Comparison of ENCODE assay signal across 23 cellular contexts in genomic region chr7:158766570-158767281, GRCh38.
DNase-seq lines count a peak whose midpoint lies in the region; ATAC-seq, FAIRE-seq and TF ChIP-seq lines count a peak whose summit lies in the region.
"Had no signal": no experiment of that assay in that cellular context is flagged by ENCODE, and none has a peak within 500 bp of the region (broad histone marks: within the 10 kb centered on the region; RNA-seq: fewer than 3 reads in every experiment).

No MANE protein-coding gene starts in this region.

- POLR2A ChIA-PET in CD4-positive, alpha-beta T cell (lab: Charles Lee), result interaction anchor here (1.0 to 1.2 kb wide), 2 partner anchors 57 to 62 kb away, joined by 3 to 5 read pairs; partner anchors contain the start of gene ESYT2
- POLR2A ChIA-PET in GM12878 (lab: Charles Lee), result no interaction called here
- POLR2A ChIA-PET in MCF 10A (lab: Yijun Ruan, JAX), result interaction anchor here (0.7 to 1.3 kb wide), 3 partner anchors 13 to 21 kb away, joined by 3 to 4 read pairs (median 4); no protein-coding TSS in a partner anchor

- peaks cover 5% of the 10 kb centered on the region for H3K4me1 Mint-ChIP-seq in CD4-positive, alpha-beta T cell (ENCODE audit: low read depth)
- no peaks in the 10 kb centered on the region for H3K4me1 Mint-ChIP-seq in MCF 10A (ENCODE audit: insufficient read depth, unreplicated experiment)
- H3K4me1 Mint-ChIP-seq: IgD-negative memory B cell had no signal

- in situ Hi-C loops in GM12878 (cut with MboI), result no loop called here

- no peak overlapping the region for H3K4me3 Mint-ChIP-seq in CD4-positive, alpha-beta T cell
- H3K4me3 Mint-ChIP-seq in MCF 10A (ENCODE audit: unreplicated experiment), result no peak overlapping the region
- H3K4me3 Mint-ChIP-seq: activated CD4-positive, alpha-beta T cell treated with anti-CD3 and anti-CD28 coated beads for 36 hours; activated T-cell treated with anti-CD3 and anti-CD28 coated beads, Interleukin-2, amount 50 U/mL, for 4 hours; IgD-negative memory B cell had no signal

- H3K27me3 Mint-ChIP-seq in CD4-positive, alpha-beta T cell, result no peaks in the 10 kb centered on the region
- no peaks in the 10 kb centered on the region for H3K27me3 Mint-ChIP-seq in MCF 10A (ENCODE audit: insufficient read depth, unreplicated experiment)
- H3K27me3 Mint-ChIP-seq: activated CD4-positive, alpha-beta T cell treated with anti-CD3 and anti-CD28 coated beads for 36 hours; IgD-negative memory B cell had no signal

- no peak for TF ChIP-seq POLR2A in GM12878 (IDR thresholded peaks at IDR 0.05; ENCODE audit: low read depth, low read length)

- no peak for DNase-seq in CD4-positive, alpha-beta T cell
- no peak for DNase-seq in GM12878 (ENCODE audit: low read depth, low spot score)
- no peak for DNase-seq in effector CD4-positive, alpha-beta T cell
- DNase-seq in NCI-H446 (lab: John Stamatoyannopoulos, UW), result no peak
- no peak for DNase-seq in D341Med (ENCODE audit: low spot score)
- no peak for DNase-seq in MCF 10A (ENCODE audit: unreplicated experiment)
- DNase-seq: activated CD4-positive, alpha-beta T cell treated with anti-CD3 and anti-CD28 coated beads for 36 hours; activated T-cell treated with anti-CD3 and anti-CD28 coated beads, Interleukin-2, amount 50 U/mL, for 4 hours; amniotic stem cell; central memory CD4-positive, alpha-beta T cell; effector memory CD4-positive, alpha-beta T cell; GF-D8; head of caudate nucleus; NCI-H2029 treated with DMSO at 0.1 percent for 48 hours; NCI-H524 treated with DMSO at 0.1 percent for 48 hours; PC-3; stimulated activated CD4-positive, alpha-beta T cell treated with anti-CD3 and anti-CD28 coated beads, Interleukin-2, amount 100 ng/mL, for 48 hours; T-helper 9 cell had no signal

- BruUV-seq in GM12878 (replicated peaks; lab: Mats Ljungman, UMichigan) (no TSS peak), MCF 10A (replicated peaks; lab: Mats Ljungman, UMichigan) (no TSS peak)

- CTCF ChIA-PET in CD4-positive, alpha-beta T cell (lab: Charles Lee), result interaction anchor here (0.5 kb wide), 1 partner anchor 100 kb away, joined by 4 read pairs; no protein-coding TSS in a partner anchor
- CTCF ChIA-PET in GM12878 (lab: Yijun Ruan, JAX) (interaction anchor here (1.1 to 1.3 kb wide), 2 partner anchors 16 to 211 kb away, joined by 3 read pairs; no protein-coding TSS in a partner anchor), MCF 10A (lab: Yijun Ruan, JAX) (interaction anchor here (2.3 kb wide), 1 partner anchor 210 kb away, joined by 5 read pairs; no protein-coding TSS in a partner anchor)

- peaks cover 80% of the 10 kb centered on the region for H3K36me3 Mint-ChIP-seq in CD4-positive, alpha-beta T cell (ENCODE audit: low read depth)
- H3K36me3 Mint-ChIP-seq in MCF 10A (ENCODE audit: insufficient read depth, unreplicated experiment), result peaks cover 73% of the 10 kb centered on the region

- FAIRE-seq in GM12878 (lab: Jason Lieb, UNC), result no peak
- FAIRE-seq: D721Med had no signal

- no peaks in the 10 kb centered on the region for H3K9me3 ChIP-seq in CD4-positive, alpha-beta T cell (ENCODE audit: control insufficient read depth, low read length)
- no peaks in the 10 kb centered on the region for H3K9me3 ChIP-seq in GM12878 (replicated peaks; ENCODE audit: control insufficient read depth, insufficient read depth, low read length)
- H3K9me3 ChIP-seq: suprapubic skin had no signal

- H3K79me2 ChIP-seq in GM12878 (ENCODE audit: control insufficient read depth, insufficient read depth, low read length), result no peaks in the 10 kb centered on the region

- peak overlapping the region; percentile 35 for H3K27ac Mint-ChIP-seq in CD4-positive, alpha-beta T cell
- no peak overlapping the region for H3K27ac Mint-ChIP-seq in MCF 10A (ENCODE audit: low read depth, unreplicated experiment)

- RAD21 ChIA-PET in GM12878 (lab: Charles Lee; ENCODE audit: unreplicated experiment), result interaction anchor here (1.4 to 2.3 kb wide), 2 partner anchors 52 to 210 kb away, joined by 3 to 9 read pairs; no protein-coding TSS in a partner anchor

- H2AFZ ChIP-seq in GM12878 (ENCODE audit: control insufficient read depth, low read depth, low read length), result no peak overlapping the region

- H3K27me3 ChIP-seq in CD4-positive, alpha-beta T cell (ENCODE audit: control insufficient read depth, insufficient read depth, low read length), result no peaks in the 10 kb centered on the region
- H3K27me3 ChIP-seq in GM12878 (replicated peaks in 1 of 2; ENCODE audit: control insufficient read depth in 2 of 2, insufficient read depth in 2 of 2, low read length in 1 of 2), result no peaks in the 10 kb centered on the region
- H3K27me3 ChIP-seq: suprapubic skin had no signal

- SMC1A ChIA-PET in GM12878 (lab: Charles Lee; ENCODE audit: uncharacterized antibody, unreplicated experiment), result interaction anchor here (0.8 to 2.2 kb wide), 4 partner anchors 21 to 100 kb away, joined by 3 to 7 read pairs (median 5); no protein-coding TSS in a partner anchor

- ATAC-seq in CD4-positive, alpha-beta T cell (ENCODE audit: poor library complexity), result no peak
- ATAC-seq in GM18511 (IDR thresholded peaks at IDR 0.05; ENCODE audit: unreplicated experiment) (peak; percentile 77), HG03135 (IDR thresholded peaks at IDR 0.05; ENCODE audit: unreplicated experiment) (peak; percentile 77), GM12878 (peak; percentile 67)
- ATAC-seq: activated CD4-positive, alpha-beta T cell treated with anti-CD3 and anti-CD28 coated beads for 36 hours; activated T-cell treated with anti-CD3 and anti-CD28 coated beads, Interleukin-2, amount 50 U/mL, for 4 hours; PC-3 had no signal

- H3K4me1 ChIP-seq in GM12878 (ENCODE audit: control insufficient read depth, insufficient read depth, low read length), result no peaks in the 10 kb centered on the region
- H3K4me1 ChIP-seq: suprapubic skin had no signal

- no peak for TF ChIP-seq CTCF in CD4-positive, alpha-beta T cell (IDR thresholded peaks at IDR 0.05)
- TF ChIP-seq CTCF in GM12878 (IDR thresholded peaks at IDR 0.05 in 2 of 3, conservative IDR thresholded peaks at IDR 0.05 in 1 of 3; ENCODE audit: control insufficient read depth in 2 of 3, extremely low read depth in 1 of 3, insufficient read depth in 1 of 3, low read depth in 3 of 3, low read length in 3 of 3), result no peak
- TF ChIP-seq CTCF in MCF 10A (IDR thresholded peaks at IDR 0.05; ENCODE audit: unreplicated experiment), result no peak

- H4K20me1 ChIP-seq in GM12878 (ENCODE audit: control insufficient read depth, insufficient read depth), result no peaks in the 10 kb centered on the region

- H3K9me3 Mint-ChIP-seq in CD4-positive, alpha-beta T cell, result no peaks in the 10 kb centered on the region
- H3K9me3 Mint-ChIP-seq in MCF 10A (ENCODE audit: unreplicated experiment), result no peaks in the 10 kb centered on the region
- H3K9me3 Mint-ChIP-seq: activated T-cell treated with anti-CD3 and anti-CD28 coated beads, Interleukin-2, amount 50 U/mL, for 4 hours; IgD-negative memory B cell had no signal

- no peak for TF ChIP-seq RAD21 in GM12878 (IDR thresholded peaks at IDR 0.05; ENCODE audit: insufficient read depth, low read depth, low read length)

- no peak for TF ChIP-seq EP300 in GM12878 (IDR thresholded peaks at IDR 0.05; ENCODE audit: borderline replicate concordance in 1 of 2, control insufficient read depth in 1 of 2, low read depth in 2 of 2, low read length in 2 of 2)

- H3K4me3 ChIP-seq in GM12878, result no peak overlapping the region
- H3K4me3 ChIP-seq: suprapubic skin had no signal

- H3K4me2 ChIP-seq in GM12878 (ENCODE audit: control insufficient read depth, insufficient read depth), result no peak overlapping the region

- H3K36me3 ChIP-seq in GM12878 (ENCODE audit: control insufficient read depth in 2 of 2, insufficient read depth in 2 of 2, low read length in 1 of 2), result peaks cover 0 to 1% of the 10 kb centered on the region in 2 experiments; a peak in 3 of 4 replicates

- 62% methylated on average over 6 of the region's 6 CpGs for WGBS in GM12878 (ENCODE audit: insufficient coverage, insufficient replicate concordance, low lambda C conversion rate, missing lambda C conversion rate)

- no peak overlapping the region for H3K27ac ChIP-seq in CD4-positive, alpha-beta T cell (ENCODE audit: low read depth, low read length)
- no peak overlapping the region for H3K27ac ChIP-seq in GM12878 (ENCODE audit: control insufficient read depth, insufficient read depth)
- H3K27ac ChIP-seq: suprapubic skin had no signal

- intact Hi-C loops in CD4-positive, alpha-beta T cell (cut with DNase I, micrococcal nuclease), result no loop called here
- intact Hi-C loops in GM12878 (cut with micrococcal nuclease; ENCODE audit: unreplicated experiment) (no loop called here), MCF 10A (cut with micrococcal nuclease) (no loop called here)

- no peak overlapping the region for H3K9ac ChIP-seq in GM12878 (ENCODE audit: control insufficient read depth, insufficient read depth, low read length)

TF ChIP-seq in GM12878, 131 proteins besides CTCF, POLR2A, EP300 and RAD21:
- no peak for TF ChIP-seq RBBP5 (conservative IDR thresholded peaks at IDR 0.05)
- peak; percentile 57; the same call in 1 of the 2 replicates for TF ChIP-seq MLLT1 (IDR thresholded peaks at IDR 0.05)
TF ChIP-seq in GM12878: peak in this region for 1.
